In the genomic region with DNA sequence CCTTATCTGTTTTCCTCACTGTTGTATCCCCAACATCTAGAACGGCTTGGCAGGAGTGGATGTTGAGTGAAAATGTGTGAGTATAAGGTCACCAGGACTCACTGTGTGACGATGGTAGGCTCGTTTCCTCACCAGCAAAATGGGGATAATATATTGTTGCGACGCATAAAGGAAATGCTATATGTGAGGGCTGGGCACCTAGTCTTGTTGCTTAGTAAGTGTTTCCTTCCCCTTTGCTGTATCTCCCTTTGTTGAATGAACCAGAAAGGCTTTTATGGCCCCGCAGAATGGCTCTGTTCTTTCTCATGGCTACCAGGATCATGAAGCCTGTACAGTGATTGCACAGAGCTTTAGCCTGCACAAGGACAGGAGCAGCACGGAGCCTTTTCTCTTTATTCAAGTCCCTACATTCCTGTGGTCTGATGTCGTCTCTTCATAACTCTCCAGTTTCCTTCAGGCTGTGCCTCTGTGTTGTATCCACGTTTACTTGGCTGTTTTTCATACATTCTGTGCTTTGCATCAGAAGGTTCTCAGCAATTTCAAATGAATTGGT, we compare ENCODE assay signal across 8 cellular contexts. TPM values are rescaled to one million over a fixed set of nuclear protein-coding genes. Genes with fewer than 3 reads are reported as not detected.
DNase-seq lines count a peak whose midpoint lies in the region; ATAC-seq and TF ChIP-seq lines count a peak whose summit lies in the region.

No MANE protein-coding gene starts in this region.

- H2AFZ ChIP-seq in IMR-90 (replicated peaks; ENCODE audit: low read length, poor library complexity): peak overlapping the region; percentile 8

- ATAC-seq in IMR-90 (ENCODE audit: low read depth) (peak; percentile 89), HG02840 (IDR thresholded peaks at IDR 0.05; ENCODE audit: low FRiP score, unreplicated experiment) (no peak), HG02870 (IDR thresholded peaks at IDR 0.05; ENCODE audit: unreplicated experiment) (no peak), GM21528 (IDR thresholded peaks at IDR 0.05; ENCODE audit: low FRiP score, unreplicated experiment) (no peak)

- H3K27ac ChIP-seq in IMR-90 (ENCODE audit: insufficient read depth, low read length): no peak overlapping the region; the same call in 1 of the 2 replicates
- peak overlapping the region; percentile 50 for H3K27ac ChIP-seq in suprapubic skin

- in situ Hi-C loops in ACHN (cut with HindIII; ENCODE audit: low pct_ligation_motif_present, low pct_unique_long_range_greater_than_20kb, low sequenced_read_pairs): no loop called here
- in situ Hi-C loops in IMR-90 (cut with MboI; ENCODE audit: low sequenced_read_pairs): loop anchor here (10.0 kb wide), 1 partner anchor 648 kb away; a partner anchor contains a TSS
- in situ Hi-C loops in astrocyte of the spinal cord (cut with HindIII; ENCODE audit: low sequenced_read_pairs): no loop called here

- H4K91ac ChIP-seq in IMR-90 (ENCODE audit: insufficient read depth, low read depth, low read length): peak overlapping the region; percentile 9

- H3K18ac ChIP-seq in IMR-90 (ENCODE audit: low read depth, low read length): peak overlapping the region; percentile 24; the same call in 1 of the 2 replicates

- H3K4ac ChIP-seq in IMR-90 (ENCODE audit: low read depth, low read length): peak overlapping the region; percentile 71

- no peak overlapping the region for H4K5ac ChIP-seq in IMR-90 (ENCODE audit: low read depth, low read length)

- CTCF ChIA-PET in IMR-90 (lab: Yijun Ruan, JAX): interaction anchor here (0.6 kb wide), 1 partner anchor 137 kb away, joined by 4 read pairs; no protein-coding TSS in a partner anchor

- peak overlapping the region in 1 of 2 experiments; percentile 23; a peak in 1 of 4 replicates for H4K8ac ChIP-seq in IMR-90 (ENCODE audit: low read depth in 2 of 2, low read length in 2 of 2)

- peak overlapping the region; percentile 92 for H3K4me2 ChIP-seq in IMR-90 (ENCODE audit: low read depth, low read length)

- peak overlapping the region; percentile 39 for H2BK120ac ChIP-seq in IMR-90 (ENCODE audit: low read depth, low read length)

- peak; percentile 37 for TF ChIP-seq EP300 in suprapubic skin (IDR thresholded peaks at IDR 0.05)

- no TSS peak for BruUV-seq in IMR-90 (replicated peaks; lab: Mats Ljungman, UMichigan)

- no peak overlapping the region for H3K4me3 ChIP-seq in IMR-90 (ENCODE audit: insufficient read depth, low read depth, low read length)
- no peak overlapping the region for H3K4me3 ChIP-seq in astrocyte of the spinal cord (ENCODE audit: low read depth, low read length)
- H3K4me3 ChIP-seq in suprapubic skin: peak overlapping the region; percentile 8

- H3K9me3 ChIP-seq in IMR-90 (ENCODE audit: control insufficient read depth, insufficient read depth, low read length) (no peaks in the 10 kb centered on the region), suprapubic skin (no peaks in the 10 kb centered on the region)

- peaks cover 18% of the 10 kb centered on the region for H3K9me1 ChIP-seq in IMR-90 (ENCODE audit: insufficient read depth, low read length)

- peak; percentile 43 for DNase-seq in ACHN
- DNase-seq in IMR-90: peak; percentile 87
- DNase-seq in astrocyte of the spinal cord (ENCODE audit: low read depth, low spot score): peak; percentile 87
- peak; percentile 80 for DNase-seq in kidney tubule cell (ENCODE audit: low spot score)
- DNase-seq in suprapubic skin (ENCODE audit: low spot score in 2 of 2): no peak

- peak overlapping the region; percentile 40 for H2BK5ac ChIP-seq in IMR-90 (ENCODE audit: low read depth, low read length, poor library complexity, severe bottlenecking)

- peak overlapping the region; percentile 67 for H3K23ac ChIP-seq in IMR-90 (ENCODE audit: low read depth, low read length)

- peaks cover 8% of the 10 kb centered on the region for H3K4me1 ChIP-seq in IMR-90 (ENCODE audit: control insufficient read depth, insufficient read depth, low read length)
- H3K4me1 ChIP-seq in suprapubic skin: peaks cover 78% of the 10 kb centered on the region

- no peak for TF ChIP-seq RAD21 in IMR-90 (IDR thresholded peaks at IDR 0.05; ENCODE audit: low read length)

- peaks cover 62% of the 10 kb centered on the region for H4K20me1 ChIP-seq in IMR-90 (ENCODE audit: insufficient read depth, low read length)

- peak overlapping the region; percentile 42; the same call in 1 of the 2 replicates for H3K9ac ChIP-seq in IMR-90 (ENCODE audit: low read depth, low read length)

- H2AK5ac ChIP-seq in IMR-90 (ENCODE audit: low read depth, low read length): peak overlapping the region; percentile 86

- H3K56ac ChIP-seq in IMR-90 (ENCODE audit: extremely low read depth, insufficient read depth, low read length): no peak overlapping the region

- 0 out of 2 replicates have a peak overlapping the region, but pooled peaks have one; percentile 12 for H2BK20ac ChIP-seq in IMR-90 (ENCODE audit: low read depth, low read length)

- TF ChIP-seq CTCF in IMR-90 (conservative IDR thresholded peaks at IDR 0.05; ENCODE audit: low read depth, low read length) (no peak), astrocyte of the spinal cord (IDR thresholded peaks at IDR 0.05; ENCODE audit: low read depth, low read length) (no peak), suprapubic skin (IDR thresholded peaks at IDR 0.05) (no peak)

- H3K27me3 ChIP-seq in IMR-90 (ENCODE audit: control insufficient read depth, insufficient read depth, low read length): no peaks in the 10 kb centered on the region
- H3K27me3 ChIP-seq in suprapubic skin: no peaks in the 10 kb centered on the region

- POLR2A ChIA-PET in IMR-90 (lab: Charles Lee; ENCODE audit: unreplicated experiment): no interaction called here

- H3K36me3 ChIP-seq in IMR-90 (ENCODE audit: control insufficient read depth, insufficient read depth, low read length) (no peaks in the 10 kb centered on the region), suprapubic skin (no peaks in the 10 kb centered on the region)

- TF ChIP-seq POLR2A in IMR-90 (IDR thresholded peaks at IDR 0.05; ENCODE audit: low read depth, low read length) (no peak), suprapubic skin (IDR thresholded peaks at IDR 0.05) (no peak)

- peaks cover 30 to 79% of the 10 kb centered on the region in 2 experiments for H3K79me1 ChIP-seq in IMR-90 (ENCODE audit: low read depth in 1 of 2, low read length in 2 of 2)

- H3K14ac ChIP-seq in IMR-90 (replicated peaks; ENCODE audit: low read depth, low read length): peak overlapping the region; percentile 63

- intact Hi-C loops in IMR-90 (cut with micrococcal nuclease): no loop called here

- H2BK15ac ChIP-seq in IMR-90 (ENCODE audit: low read depth, low read length): peak overlapping the region; percentile 35; the same call in 2 of the 3 replicates

- H2AK9ac ChIP-seq in IMR-90 (replicated peaks; ENCODE audit: low read depth, low read length, poor library complexity): no peak overlapping the region

- WGBS in IMR-90 (ENCODE audit: extremely low coverage in 2 of 2, insufficient read length in 1 of 2), 2 experiments: 0% methylated on average over 2 of the region's 9 CpGs; no CpG with 5 or more reads in 1 of the 2 experiments
- 17% methylated on average over 9 of the region's 9 CpGs for WGBS in suprapubic skin

- dilution Hi-C loops in IMR-90 (cut with HindIII; ENCODE audit: low sequenced_read_pairs, unreplicated experiment): no loop called here

TF ChIP-seq in IMR-90, 13 proteins besides CTCF, POLR2A, EP300 and RAD21:
- TF ChIP-seq CHD1 (IDR thresholded peaks at IDR 0.05; ENCODE audit: low read depth, low read length) (no peak), CEBPB (IDR thresholded peaks at IDR 0.05; ENCODE audit: low read depth, low read length) (0 out of 2 replicates have a peak, but pooled peaks have one; percentile 1), SMC3 (IDR thresholded peaks at IDR 0.05; ENCODE audit: low read depth, low read length) (0 out of 2 replicates have a peak, but pooled peaks have one; percentile 9)

RNA-seq across cellular contexts. Expression of a gene that starts 5.4 kb away (rescaled TPM):
- total RNA-seq in IMR-90 (2012; rRNA removed): 14.7 and 17.0 TPM in 2 replicates
- 3.9 and 4.8 TPM in 2 replicates for polyA plus RNA-seq in IMR-90 (2012; rRNA removed)
- polyA plus RNA-seq in IMR-90 (2012; cell fraction: cytosol; rRNA removed): 0.79 and 2.9 TPM in 2 replicates
- 3.7 and 4.7 TPM in 2 replicates for polyA plus RNA-seq in IMR-90 (2012; cell fraction: nucleus; rRNA removed; ENCODE audit: low replicate concordance)
- total RNA-seq in suprapubic skin: 100 to 1,000 TPM in 1 of 4 donors, 10 to 100 TPM in 3; 44.2 to 179 (median 55.5) TPM

Comparison
In these comparisons a context has a peak if more than half of its experiments do, and no peak if none do; other contexts are left out.
1. DNase-seq: peak in ACHN (single experiment), IMR-90 (single experiment), astrocyte of the spinal cord (single experiment) and kidney tubule cell (single experiment); none in suprapubic skin (0 of 2).